In genomic region chr4:930827-931193, GRCh38 we compare ENCODE assay signal across 8 cellular contexts. TPM values are rescaled to one million over a fixed set of nuclear protein-coding genes. Genes with fewer than 3 reads are reported as not detected.
A peak's percentile ranks its signal among the peaks of the same experiment; 100 is the strongest.
DNase-seq lines count a peak whose midpoint lies in the region; ATAC-seq, FAIRE-seq and TF ChIP-seq lines count a peak whose summit lies in the region.

No MANE protein-coding gene starts in this region.

- H4K20me1 ChIP-seq in Loucy (ENCODE audit: insufficient read depth, low read length, poor library complexity, severe bottlenecking) = peaks cover 50% of the 10 kb centered on the region

- H3K9me3 Mint-ChIP-seq in CD14-positive monocyte = no peaks in the 10 kb centered on the region
- no peaks in the 10 kb centered on the region for H3K9me3 Mint-ChIP-seq in nephron progenitor cell

- H3K9ac ChIP-seq in Loucy (ENCODE audit: low read depth, low read length, poor library complexity, severe bottlenecking) = peak overlapping the region; percentile 99

- no peaks in the 10 kb centered on the region for H3F3A ChIP-seq in Loucy (ENCODE audit: low read depth)

- no peaks in the 10 kb centered on the region for H3K9me2 ChIP-seq in Loucy (replicated peaks; ENCODE audit: low read depth, low read length)

- TF ChIP-seq POLR2A in H54 (IDR thresholded peaks at IDR 0.05; ENCODE audit: low read depth, low read length) = no peak

- no peak overlapping the region for H2AFZ ChIP-seq in Loucy (ENCODE audit: low read length)

- H3K4me1 Mint-ChIP-seq in CD14-positive monocyte (peaks cover 60% of the 10 kb centered on the region), nephron progenitor cell (peaks cover 41% of the 10 kb centered on the region)

- intact Hi-C loops in CD14-positive monocyte (cut with micrococcal nuclease) = loop anchor here in 1 of 2 donors (5.0 to 10.0 kb wide), 2 partner anchors 236 to 361 kb away; no protein-coding TSS in a partner anchor

- no peak overlapping the region for H3K27ac ChIP-seq in ectodermal cell (ENCODE audit: insufficient read depth, low read depth, low read length, poor library complexity, severe bottlenecking)

- peaks cover 5 to 21% of the 10 kb centered on the region in 2 donors for H3K36me3 Mint-ChIP-seq in CD14-positive monocyte
- H3K36me3 Mint-ChIP-seq in nephron progenitor cell (ENCODE audit: low read depth) = no peaks in the 10 kb centered on the region

- TF ChIP-seq CTCF in CD14-positive monocyte (IDR thresholded peaks at IDR 0.05) = no peak
- no peak for TF ChIP-seq CTCF in Loucy (conservative IDR thresholded peaks at IDR 0.05; ENCODE audit: low read length)
- TF ChIP-seq CTCF in nephron progenitor cell (IDR thresholded peaks at IDR 0.05) = no peak

- no peaks in the 10 kb centered on the region for H3K36me3 ChIP-seq in Loucy (ENCODE audit: insufficient read depth, low read length)
- no peaks in the 10 kb centered on the region for H3K36me3 ChIP-seq in ectodermal cell (ENCODE audit: control insufficient read depth, insufficient read depth, low read length)

- FAIRE-seq in H54 (lab: Jason Lieb, UNC) = no peak

- H3K4me3 Mint-ChIP-seq in CD14-positive monocyte = peak overlapping the region; percentile 96 to 98
- peak overlapping the region; percentile 96 for H3K4me3 Mint-ChIP-seq in nephron progenitor cell

- 84 to 86% methylated on average over 7 of the region's 7 CpGs for WGBS in ectodermal cell, 2 experiments

- H3K4me1 ChIP-seq in Loucy (ENCODE audit: insufficient read depth, low read length, poor library complexity, severe bottlenecking) = peaks cover 31% of the 10 kb centered on the region
- no peaks in the 10 kb centered on the region for H3K4me1 ChIP-seq in ectodermal cell (ENCODE audit: control insufficient read depth, insufficient read depth, low read length)

- H3K79me2 ChIP-seq in Loucy (ENCODE audit: insufficient read depth, low read length) = peaks cover 60% of the 10 kb centered on the region

- H3K27me3 Mint-ChIP-seq in CD14-positive monocyte (ENCODE audit: low read depth in 3 of 3) (peaks cover 0 to 3% (median 3%) of the 10 kb centered on the region in 3 donors), nephron progenitor cell (ENCODE audit: low read depth, poor library complexity) (peaks cover 23% of the 10 kb centered on the region)

- H3K9me3 ChIP-seq in Loucy (ENCODE audit: insufficient read depth, low read depth, low read length) (no peaks in the 10 kb centered on the region), ectodermal cell (ENCODE audit: control insufficient read depth, low read length) (no peaks in the 10 kb centered on the region)

- H3K27me3 ChIP-seq in Loucy (ENCODE audit: insufficient read depth, low read length, poor library complexity, severe bottlenecking) (peaks cover 5% of the 10 kb centered on the region), ectodermal cell (ENCODE audit: control insufficient read depth, insufficient read depth, low read length, poor library complexity, severe bottlenecking) (no peaks in the 10 kb centered on the region)

- no peak for DNase-seq in CD14-positive monocyte (ENCODE audit: low spot score)
- DNase-seq in nephron progenitor cell = no peak
- DNase-seq in H54 (ENCODE audit: insufficient read length, low spot score) = no peak
- no peak for DNase-seq in SW 1271 (lab: John Stamatoyannopoulos, UW)

- ATAC-seq in HG03159 (IDR thresholded peaks at IDR 0.05; ENCODE audit: unreplicated experiment) = no peak
- no peak for ATAC-seq in HG02884 (IDR thresholded peaks at IDR 0.05; ENCODE audit: unreplicated experiment)

- H3K4me3 ChIP-seq in Loucy (ENCODE audit: low read length, poor library complexity, severe bottlenecking) (peak overlapping the region; percentile 88), ectodermal cell (ENCODE audit: insufficient read depth, low read depth, low read length) (peak overlapping the region; percentile 82)

- H3K27ac Mint-ChIP-seq in CD14-positive monocyte = peak overlapping the region; percentile 96 to 99 (median 97)
- peak overlapping the region; percentile 90 for H3K27ac Mint-ChIP-seq in nephron progenitor cell

- peak overlapping the region; percentile 96 for H3K4me2 ChIP-seq in Loucy (ENCODE audit: low read depth, low read length, poor library complexity, severe bottlenecking)

RNA-seq across cellular contexts. Expression of gene GAK, which starts 1.3 kb away (rescaled TPM):
- polyA plus RNA-seq in CD14-positive monocyte = 10 to 100 TPM; 40.3 to 54.9 TPM
- polyA plus RNA-seq in ectodermal cell (2013, experiment 1 of 4) = 61.9 TPM
- polyA plus RNA-seq in ectodermal cell (2013, experiment 2 of 4) = 60.2 TPM
- polyA plus RNA-seq in ectodermal cell (2013, experiment 3 of 4) = 51.4 TPM
- polyA plus RNA-seq in ectodermal cell (2013, experiment 4 of 4) = 52.2 TPM

RNA-seq across cellular contexts. Expression of gene TMEM175, which starts 1.4 kb away (rescaled TPM):
- 10 to 100 TPM; 18.9 to 20.7 TPM for polyA plus RNA-seq in CD14-positive monocyte
- 11.0 TPM for polyA plus RNA-seq in ectodermal cell (2013, experiment 1 of 4)
- 18.0 TPM for polyA plus RNA-seq in ectodermal cell (2013, experiment 2 of 4)
- 15.5 TPM for polyA plus RNA-seq in ectodermal cell (2013, experiment 3 of 4)
- 18.3 TPM for polyA plus RNA-seq in ectodermal cell (2013, experiment 4 of 4)

RNA-seq across cellular contexts. Expression of gene DGKQ, which starts 42.6 kb away (rescaled TPM):
- polyA plus RNA-seq in CD14-positive monocyte = 1 to 10 TPM in 1 of 2 donors, under 1 TPM in 1; 0.58 to 2.4 TPM
- 7.3 TPM for polyA plus RNA-seq in ectodermal cell (2013, experiment 1 of 4)
- 8.4 TPM for polyA plus RNA-seq in ectodermal cell (2013, experiment 2 of 4)
- polyA plus RNA-seq in ectodermal cell (2013, experiment 3 of 4) = 7.0 TPM
- 8.3 TPM for polyA plus RNA-seq in ectodermal cell (2013, experiment 4 of 4)

RNA-seq across cellular contexts. Expression of gene IDUA, which starts 56.0 kb away (rescaled TPM):
- polyA plus RNA-seq in CD14-positive monocyte = 1 to 10 TPM; 6.4 to 8.5 TPM
- polyA plus RNA-seq in ectodermal cell (2013, experiment 1 of 4) = 2.9 TPM
- 4.0 TPM for polyA plus RNA-seq in ectodermal cell (2013, experiment 2 of 4)
- 4.5 TPM for polyA plus RNA-seq in ectodermal cell (2013, experiment 3 of 4)
- 3.4 TPM for polyA plus RNA-seq in ectodermal cell (2013, experiment 4 of 4)
